ENCODE assay signal across 7 cellular contexts in the genomic region with DNA sequence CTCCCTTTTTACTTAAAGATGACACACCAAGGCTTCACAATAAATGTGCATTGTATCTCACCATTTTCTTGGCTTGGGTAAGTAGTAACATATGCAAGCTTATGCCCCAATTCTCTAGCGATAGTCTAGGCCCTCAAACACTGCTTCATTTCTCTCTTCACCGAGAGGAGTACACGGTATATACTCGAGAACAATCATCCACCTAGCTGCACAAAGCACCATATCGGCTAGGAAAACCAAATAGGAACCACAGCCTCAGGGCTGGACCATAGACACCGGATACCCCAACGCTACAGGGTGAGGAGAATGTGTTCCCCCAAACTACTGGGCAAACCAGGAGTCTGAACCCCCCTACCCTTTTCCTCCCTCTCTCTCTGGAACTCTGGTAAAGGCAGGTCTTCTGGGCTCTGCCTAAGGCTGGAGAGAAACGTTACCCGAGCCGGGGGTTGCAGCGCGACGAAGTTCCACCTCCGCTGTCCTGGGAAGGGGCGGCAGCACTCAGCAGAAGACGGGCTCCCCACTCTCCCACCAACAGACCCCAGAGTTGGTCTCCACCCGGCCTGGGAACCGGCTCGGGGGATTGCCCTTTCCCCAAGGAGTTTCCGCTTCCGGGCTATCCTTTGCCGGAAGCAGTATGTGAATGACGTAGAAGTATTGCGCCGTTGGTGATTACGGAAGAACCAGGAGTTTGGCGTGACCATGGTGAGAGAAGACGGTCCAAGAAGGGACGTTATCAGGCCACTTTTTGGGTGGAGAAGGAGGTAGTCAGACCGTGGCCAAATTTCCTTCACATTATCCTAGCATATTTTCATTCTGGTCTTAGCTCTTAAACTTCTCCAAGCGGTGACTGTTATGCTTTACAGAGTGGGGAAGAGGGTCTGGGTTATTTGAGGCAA. TPM values are rescaled to one million over a fixed set of nuclear protein-coding genes. Genes with fewer than 3 reads are reported as not detected.
A peak's percentile ranks its signal among the peaks of the same experiment; 100 is the strongest.
DNase-seq lines count a peak whose midpoint lies in the region; ATAC-seq and TF ChIP-seq lines count a peak whose summit lies in the region.

A gene with protein sequence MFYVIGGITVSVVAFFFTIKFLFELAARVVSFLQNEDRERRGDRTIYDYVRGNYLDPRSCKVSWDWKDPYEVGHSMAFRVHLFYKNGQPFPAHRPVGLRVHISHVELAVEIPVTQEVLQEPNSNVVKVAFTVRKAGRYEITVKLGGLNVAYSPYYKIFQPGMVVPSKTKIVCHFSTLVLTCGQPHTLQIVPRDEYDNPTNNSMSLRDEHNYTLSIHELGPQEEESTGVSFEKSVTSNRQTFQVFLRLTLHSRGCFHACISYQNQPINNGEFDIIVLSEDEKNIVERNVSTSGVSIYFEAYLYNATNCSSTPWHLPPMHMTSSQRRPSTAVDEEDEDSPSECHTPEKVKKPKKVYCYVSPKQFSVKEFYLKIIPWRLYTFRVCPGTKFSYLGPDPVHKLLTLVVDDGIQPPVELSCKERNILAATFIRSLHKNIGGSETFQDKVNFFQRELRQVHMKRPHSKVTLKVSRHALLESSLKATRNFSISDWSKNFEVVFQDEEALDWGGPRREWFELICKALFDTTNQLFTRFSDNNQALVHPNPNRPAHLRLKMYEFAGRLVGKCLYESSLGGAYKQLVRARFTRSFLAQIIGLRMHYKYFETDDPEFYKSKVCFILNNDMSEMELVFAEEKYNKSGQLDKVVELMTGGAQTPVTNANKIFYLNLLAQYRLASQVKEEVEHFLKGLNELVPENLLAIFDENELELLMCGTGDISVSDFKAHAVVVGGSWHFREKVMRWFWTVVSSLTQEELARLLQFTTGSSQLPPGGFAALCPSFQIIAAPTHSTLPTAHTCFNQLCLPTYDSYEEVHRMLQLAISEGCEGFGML (minus strand): TSS at position 582 of the 896 bp plus-strand sequence. CDS start 27,465 bp downstream, outside the sequence.
A gene with protein sequence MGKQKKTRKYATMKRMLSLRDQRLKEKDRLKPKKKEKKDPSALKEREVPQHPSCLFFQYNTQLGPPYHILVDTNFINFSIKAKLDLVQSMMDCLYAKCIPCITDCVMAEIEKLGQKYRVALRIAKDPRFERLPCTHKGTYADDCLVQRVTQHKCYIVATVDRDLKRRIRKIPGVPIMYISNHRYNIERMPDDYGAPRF (plus strand): TSS at position 646 of the 896 bp plus-strand sequence. CDS start 54 bp downstream, at position 700.

- no peaks in the 10 kb centered on the region for H3K9me3 ChIP-seq in WERI-Rb-1 (ENCODE audit: severe bottlenecking)

- H3K27ac ChIP-seq in WERI-Rb-1 (peak within 1 kb of the TSS; percentile 55), cingulate gyrus (ENCODE audit: low read depth, low read length) (peak within 1 kb of the TSS; percentile 66)

- no peak for TF ChIP-seq CTCF in WERI-Rb-1 (IDR thresholded peaks at IDR 0.05; ENCODE audit: low read depth, low read length)

- H3K36me3 ChIP-seq in WERI-Rb-1 = peaks cover 15% of the 10 kb centered on the region

- no peaks in the 10 kb centered on the region for H3K27me3 ChIP-seq in WERI-Rb-1 (ENCODE audit: insufficient read depth, low read depth, severe bottlenecking)

- peak; percentile 72 for DNase-seq in WERI-Rb-1
- peak; percentile 87 for DNase-seq in left lobe of liver (ENCODE audit: low spot score)
- peak; percentile 66 for DNase-seq in stimulated activated CD4-positive, alpha-beta T cell treated with anti-CD3 and anti-CD28 coated beads, Interleukin-4, amount 100 ng/mL, for 1 hour
- no peak for DNase-seq in SIG-M5 treated with dmso at 0.1 percent for 504 hours (lab: John Stamatoyannopoulos, UW; ENCODE audit: unreplicated experiment)

- peak within 1 kb of the TSS; percentile 88 for H3K4me3 ChIP-seq in WERI-Rb-1 (ENCODE audit: low read depth, low read length)

- ATAC-seq in GM19023 (IDR thresholded peaks at IDR 0.05; ENCODE audit: unreplicated experiment) (peak; percentile 94), HG03196 (IDR thresholded peaks at IDR 0.05; ENCODE audit: unreplicated experiment) (peak; percentile 93), left lobe of liver (peak; percentile 99)

RNA-seq across cellular contexts. Expression of the first gene that starts in this region (rescaled TPM):
- 18.4 TPM for total RNA-seq in left lobe of liver

RNA-seq across cellular contexts. Expression of the second gene that starts in this region (rescaled TPM):
- 17.3 TPM for total RNA-seq in left lobe of liver
